15 cellular contexts compared by ENCODE assay signal in the genomic region with DNA sequence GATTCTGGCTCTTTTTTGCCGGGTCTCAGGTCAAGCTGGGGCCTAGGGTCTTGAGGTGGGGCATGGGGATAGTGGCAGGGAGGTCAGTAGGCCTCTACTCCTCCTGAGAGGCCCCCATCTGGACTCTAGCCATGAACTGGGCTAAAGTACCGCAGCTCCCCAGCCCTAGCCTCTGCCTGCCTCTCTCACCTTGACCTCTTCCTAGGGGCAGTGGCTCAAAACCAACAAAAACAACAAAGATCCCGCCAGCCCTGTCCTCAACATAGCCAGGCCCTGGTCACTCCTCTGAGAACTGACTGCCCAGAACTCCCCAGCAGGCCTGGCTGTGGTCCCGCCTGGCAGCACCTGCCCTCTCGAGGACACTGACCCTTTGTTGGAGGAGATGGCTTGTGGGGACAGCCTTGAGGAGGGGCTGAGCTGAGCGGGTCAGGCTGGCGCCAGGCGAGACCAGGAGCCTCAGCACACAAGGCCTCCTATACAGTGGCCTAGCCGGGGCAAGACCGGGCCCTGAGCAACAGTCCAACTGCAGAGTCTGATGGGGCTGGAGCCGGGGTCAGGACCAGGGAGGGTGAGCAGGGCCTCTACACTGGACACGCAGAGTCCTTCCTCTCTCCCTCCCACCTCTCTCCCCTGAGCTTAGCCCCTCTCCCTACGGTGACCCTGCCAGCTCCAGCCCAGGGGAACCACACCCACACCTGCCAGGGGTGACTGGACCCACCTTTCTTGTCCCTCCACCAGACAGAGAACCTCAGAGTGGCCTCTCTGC. TPM values are rescaled to one million over a fixed set of nuclear protein-coding genes. Genes with fewer than 3 reads are reported as not detected.
DNase-seq lines count a peak whose midpoint lies in the region; FAIRE-seq and TF ChIP-seq lines count a peak whose summit lies in the region.
"Had no signal": no experiment of that assay in that cellular context is flagged by ENCODE, and none has a peak within 500 bp of the region (broad histone marks: within the 10 kb centered on the region; RNA-seq: fewer than 3 reads in every experiment).

No MANE protein-coding gene starts in this region.

- no peak overlapping the region for H3K4me3 Mint-ChIP-seq in endodermal cell

- H3K27me3 Mint-ChIP-seq in endodermal cell (ENCODE audit: insufficient read depth): no peaks in the 10 kb centered on the region

- no peak for TF ChIP-seq CTCF in endodermal cell (conservative IDR thresholded peaks at IDR 0.05)

- H3K9ac ChIP-seq in endodermal cell (ENCODE audit: extremely low read depth, low read length, poor library complexity, severe bottlenecking): no peak overlapping the region

- H3K4me1 Mint-ChIP-seq in endodermal cell: peaks cover 17% of the 10 kb centered on the region

- DNase-seq in Ammon's horn (ENCODE audit: low spot score) (peak; percentile 99), NCI-H146 (lab: John Stamatoyannopoulos, UW) (peak; percentile 68), endodermal cell (no peak), nucleus accumbens (lab: John Stamatoyannopoulos, UW) (peak; percentile 16 to 99 (median 92)), GM12892 (ENCODE audit: insufficient read length) (no peak), DMS79 treated with DMSO at 0.1 percent for 48 hours (lab: John Stamatoyannopoulos, UW) (no peak), D341Med (ENCODE audit: low spot score) (no peak), mucosa of gallbladder (ENCODE audit: low spot score) (no peak)
- DNase-seq: activated CD8-positive, alpha-beta memory T cell treated with anti-CD3 and anti-CD28 coated beads, Interleukin-2, amount 50 U/mL, for 48 hours; central memory CD4-positive, alpha-beta T cell; GOT3; islet precursor cell; NCI-H1694 treated with DMSO at 0.1 percent for 48 hours; T-helper 9 cell had no signal

- peaks cover 3% of the 10 kb centered on the region for H3K36me3 Mint-ChIP-seq in endodermal cell (ENCODE audit: low read depth)

- no peaks in the 10 kb centered on the region for H3K9me3 ChIP-seq in endodermal cell (ENCODE audit: control insufficient read depth, low read length)

- H3K36me3 ChIP-seq in endodermal cell (ENCODE audit: control insufficient read depth, insufficient read depth, low read length): no peaks in the 10 kb centered on the region

- peak overlapping the region; percentile 14 for H3K27ac Mint-ChIP-seq in endodermal cell

- H3K27ac ChIP-seq in endodermal cell (ENCODE audit: low read depth, low read length): no peak overlapping the region
- H3K27ac ChIP-seq: C4-2B had no signal

- no peaks in the 10 kb centered on the region for H3K27me3 ChIP-seq in endodermal cell (ENCODE audit: control insufficient read depth, insufficient read depth, low read length, poor library complexity, severe bottlenecking)

- H3K9me3 Mint-ChIP-seq in endodermal cell: peaks cover 12% of the 10 kb centered on the region

- H3K4me1 ChIP-seq in endodermal cell (ENCODE audit: control insufficient read depth, insufficient read depth, low read length): peaks cover 8% of the 10 kb centered on the region

- WGBS in endodermal cell (ENCODE audit: insufficient coverage in 1 of 2, insufficient read length in 1 of 2), 2 experiments: 83 to 84% methylated on average over 2 to 13 of the region's 13 CpGs

- FAIRE-seq in GM12892 (lab: Jason Lieb, UNC): no peak

- H3K4me3 ChIP-seq in endodermal cell (ENCODE audit: low read length): no peak overlapping the region

- no peak for TF ChIP-seq POLR2A in GM12892 (IDR thresholded peaks at IDR 0.05; ENCODE audit: low read depth, low read length)

RNA-seq across cellular contexts. Expression of gene PPIF, which starts 11.6 kb away (rescaled TPM):
- total RNA-seq in endodermal cell (10 to 100 TPM; 50.4 to 51.0 TPM), mucosa of gallbladder (49.4 TPM)
- polyA plus RNA-seq in endodermal cell (2013, experiment 1 of 2): 54.6 TPM
- 46.4 TPM for polyA plus RNA-seq in endodermal cell (2013, experiment 2 of 2)
- polyA plus RNA-seq in GM12892 (2012; ENCODE audit: missing spikeins): 71.2 TPM

Comparison
In these comparisons a context has a peak if more than half of its experiments do, and no peak if none do; other contexts are left out.
1. DNase-seq: peak in Ammon's horn (single experiment), NCI-H146 (single experiment) and nucleus accumbens (56 of 56); none in endodermal cell (single experiment), GM12892 (single experiment), DMS79 treated with DMSO at 0.1 percent for 48 hours (single experiment), D341Med (single experiment) and mucosa of gallbladder (single experiment).